Comparison of ENCODE assay signal across 23 cellular contexts in genomic region chr2:175574069-175574468, GRCh38.
"Had no signal": no experiment of that assay in that cellular context is flagged by ENCODE, and none has a peak within 500 bp of the region (broad histone marks: within the 10 kb centered on the region; RNA-seq: fewer than 3 reads in every experiment).

No MANE protein-coding gene starts in this region.

- H3K4me1 ChIP-seq: colonic mucosa, esophagus muscularis mucosa, esophagus squamous epithelium, foreskin keratinocyte, gastrocnemius medialis, gastroesophageal sphincter had no signal

- H3K27ac ChIP-seq: colonic mucosa, coronary artery, dorsolateral prefrontal cortex, epithelial cell of prostate, esophagus muscularis mucosa, esophagus squamous epithelium, foreskin keratinocyte, gastrocnemius medialis, gastroesophageal sphincter, heart left ventricle, heart right ventricle had no signal

- H3K27me3 ChIP-seq: colonic mucosa, esophagus muscularis mucosa, esophagus squamous epithelium, foreskin keratinocyte, gastrocnemius medialis, gastroesophageal sphincter, heart left ventricle, heart right ventricle had no signal

- DNase-seq: colonic mucosa; cortex of kidney; dermis blood vessel endothelial cell; dorsolateral prefrontal cortex; effector CD4-positive, alpha-beta T cell; effector CD8-positive, alpha-beta T cell; effector memory CD4-positive, alpha-beta T cell; effector memory CD8-positive, alpha-beta T cell; endodermal cell; erythroblast; esophagus squamous epithelium; foreskin fibroblast; foreskin keratinocyte; foreskin melanocyte; gastrocnemius medialis; glutamatergic neuron; head of caudate nucleus; heart left ventricle; heart right ventricle had no signal

- H3K4me3 ChIP-seq: colonic mucosa, coronary artery, dorsolateral prefrontal cortex, esophagus muscularis mucosa, esophagus squamous epithelium, gastrocnemius medialis, gastroesophageal sphincter, heart left ventricle, heart right ventricle had no signal

- H3K9me3 ChIP-seq: colonic mucosa, esophagus muscularis mucosa, esophagus squamous epithelium, gastrocnemius medialis, gastroesophageal sphincter, heart left ventricle, heart right ventricle had no signal

- H3K36me3 ChIP-seq: colonic mucosa, esophagus muscularis mucosa, esophagus squamous epithelium, gastrocnemius medialis, gastroesophageal sphincter, heart left ventricle, heart right ventricle had no signal
